1 cellular context compared by ENCODE assay signal in the genomic region with DNA sequence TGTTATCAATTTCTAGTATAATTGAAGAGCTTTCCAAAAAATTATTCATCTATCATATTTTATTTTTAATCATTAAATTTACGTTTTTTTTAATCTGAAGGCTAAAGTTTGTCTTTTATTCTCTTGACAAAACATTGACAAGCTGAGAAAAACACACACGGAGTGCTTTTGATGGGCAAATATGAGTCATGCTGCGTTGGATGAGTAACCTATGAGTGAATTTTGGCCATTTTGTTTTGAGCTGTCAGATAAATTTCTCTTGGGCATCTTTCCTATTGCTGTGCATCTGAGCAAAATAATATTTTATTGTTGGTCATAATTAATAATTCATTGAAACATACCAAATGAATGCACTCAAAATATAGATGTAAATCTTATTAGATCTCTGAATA.
TF ChIP-seq lines count a peak whose summit lies in the region.

No MANE protein-coding gene starts in this region.

TF ChIP-seq in IMR-90, 13 proteins besides CTCF, POLR2A, EP300 and RAD21 (continued from another document):
- TF ChIP-seq, protein P1, sequence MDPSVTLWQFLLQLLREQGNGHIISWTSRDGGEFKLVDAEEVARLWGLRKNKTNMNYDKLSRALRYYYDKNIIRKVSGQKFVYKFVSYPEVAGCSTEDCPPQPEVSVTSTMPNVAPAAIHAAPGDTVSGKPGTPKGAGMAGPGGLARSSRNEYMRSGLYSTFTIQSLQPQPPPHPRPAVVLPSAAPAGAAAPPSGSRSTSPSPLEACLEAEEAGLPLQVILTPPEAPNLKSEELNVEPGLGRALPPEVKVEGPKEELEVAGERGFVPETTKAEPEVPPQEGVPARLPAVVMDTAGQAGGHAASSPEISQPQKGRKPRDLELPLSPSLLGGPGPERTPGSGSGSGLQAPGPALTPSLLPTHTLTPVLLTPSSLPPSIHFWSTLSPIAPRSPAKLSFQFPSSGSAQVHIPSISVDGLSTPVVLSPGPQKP (IDR thresholded peaks at IDR 0.05; ENCODE audit: borderline replicate concordance, low read depth, low read length), result no peak
- no peak for TF ChIP-seq CHD1 (IDR thresholded peaks at IDR 0.05; ENCODE audit: low read depth, low read length)
- TF ChIP-seq SMC3 (IDR thresholded peaks at IDR 0.05; ENCODE audit: low read depth, low read length), result no peak
- TF ChIP-seq MXI1 (IDR thresholded peaks at IDR 0.05; ENCODE audit: borderline replicate concordance, low read depth, low read length), result no peak
